Comparison of ENCODE assay signal across 22 cellular contexts in genomic region chr6:30935018-30935417, GRCh38. TPM values are rescaled to one million over a fixed set of nuclear protein-coding genes. Genes with fewer than 3 reads are reported as not detected.
DNase-seq lines count a peak whose midpoint lies in the region; ATAC-seq and TF ChIP-seq lines count a peak whose summit lies in the region.
"Had no signal": no experiment of that assay in that cellular context is flagged by ENCODE, and none has a peak within 500 bp of the region (broad histone marks: within the 10 kb centered on the region; RNA-seq: fewer than 3 reads in every experiment).

No MANE protein-coding gene starts in this region.

- H3K4me3 Mint-ChIP-seq in CD14-positive monocyte, result no peak overlapping the region
- H3K4me3 Mint-ChIP-seq: CD8-positive, alpha-beta memory T cell; naive thymus-derived CD8-positive, alpha-beta T cell had no signal

- H3K36me3 Mint-ChIP-seq in CD14-positive monocyte, result no peaks in the 10 kb centered on the region
- H3K36me3 Mint-ChIP-seq: CD8-positive, alpha-beta memory T cell; naive thymus-derived CD8-positive, alpha-beta T cell had no signal

- H3K56ac ChIP-seq in mesendoderm (ENCODE audit: low read length), result no peak overlapping the region

- H2BK120ac ChIP-seq in mesenchymal stem cell (ENCODE audit: low read depth, low read length), result no peak overlapping the region
- no peak overlapping the region for H2BK120ac ChIP-seq in mesendoderm (ENCODE audit: low read depth, low read length)

- H3K27me3 ChIP-seq in mesenchymal stem cell (ENCODE audit: control insufficient read depth in 1 of 2, insufficient read depth in 1 of 2, low read length in 2 of 2) (peaks cover 0 to 77% of the 10 kb centered on the region in 2 experiments), mesendoderm (ENCODE audit: insufficient read depth, low read length, poor library complexity) (no peaks in the 10 kb centered on the region)
- H3K27me3 ChIP-seq: tibial nerve had no signal

- no peak overlapping the region for H3K14ac ChIP-seq in mesenchymal stem cell (ENCODE audit: low read length in 2 of 2)

- no peak for TF ChIP-seq CTCF in HEK293 (tag by site-specific recombination; IDR thresholded peaks at IDR 0.05)
- TF ChIP-seq CTCF in choroid plexus epithelial cell (conservative IDR thresholded peaks at IDR 0.05; ENCODE audit: low read depth, low read length), result no peak
- no peak for TF ChIP-seq CTCF in CD14-positive monocyte (IDR thresholded peaks at IDR 0.05)

- H3K79me1 ChIP-seq in mesenchymal stem cell (replicated peaks; ENCODE audit: low read length, poor library complexity, severe bottlenecking), result no peaks in the 10 kb centered on the region
- no peaks in the 10 kb centered on the region for H3K79me1 ChIP-seq in mesendoderm (ENCODE audit: low read length)

- H3K4me2 ChIP-seq in mesenchymal stem cell (ENCODE audit: low read length, poor library complexity, severe bottlenecking) (no peak overlapping the region), mesendoderm (ENCODE audit: low read length) (no peak overlapping the region)

- H2BK5ac ChIP-seq in mesenchymal stem cell (ENCODE audit: low read depth, low read length, poor library complexity, severe bottlenecking) (peak overlapping the region; percentile 20), mesendoderm (ENCODE audit: low read length) (no peak overlapping the region)

- H3K27me3 Mint-ChIP-seq in CD14-positive monocyte (ENCODE audit: low read depth in 3 of 3), result peaks cover 9 to 14% (median 10%) of the 10 kb centered on the region in 3 donors

- no peak overlapping the region for H3K4ac ChIP-seq in mesenchymal stem cell (ENCODE audit: low read depth in 1 of 2, low read length in 2 of 2)
- no peak overlapping the region for H3K4ac ChIP-seq in mesendoderm (ENCODE audit: low read depth, low read length)

- no peak overlapping the region for H4K91ac ChIP-seq in mesenchymal stem cell (ENCODE audit: low read length)

- H3K4me1 ChIP-seq in HEK293 (ENCODE audit: control insufficient read depth, insufficient read depth, low read length) (no peaks in the 10 kb centered on the region), mesenchymal stem cell (ENCODE audit: control insufficient read depth, insufficient read depth, low read depth, low read length) (peaks cover 28% of the 10 kb centered on the region), mesendoderm (ENCODE audit: control insufficient read depth, low read depth, low read length) (peaks cover 2% of the 10 kb centered on the region)
- H3K4me1 ChIP-seq: parathyroid adenoma, sigmoid colon, tibial nerve had no signal

- no peak overlapping the region for H3K27ac Mint-ChIP-seq in CD14-positive monocyte
- H3K27ac Mint-ChIP-seq: CD8-positive, alpha-beta memory T cell; naive thymus-derived CD8-positive, alpha-beta T cell had no signal

- H3K23ac ChIP-seq in mesenchymal stem cell (ENCODE audit: low read length in 2 of 2) (no peak overlapping the region), mesendoderm (ENCODE audit: low read length) (no peak overlapping the region)

- CTCF ChIA-PET in HEK293 (lab: Yijun Ruan, JAX), result interaction anchor here (0.8 to 1.7 kb wide), 6 partner anchors 9 to 152 kb away, joined by 3 to 5 read pairs (median 4); no protein-coding TSS in a partner anchor

- H2BK12ac ChIP-seq in mesenchymal stem cell (ENCODE audit: low read length in 2 of 2), result no peak overlapping the region

- no peaks in the 10 kb centered on the region for H3K79me2 ChIP-seq in mesendoderm (ENCODE audit: control insufficient read depth, insufficient read depth, low read length)
- H3K79me2 ChIP-seq: parathyroid adenoma had no signal

- H2BK15ac ChIP-seq in mesenchymal stem cell (ENCODE audit: low read depth, poor library complexity, severe bottlenecking) (no peak overlapping the region), mesendoderm (replicated peaks; ENCODE audit: low read depth) (no peak overlapping the region)

- no peak for ATAC-seq in GM18870 (IDR thresholded peaks at IDR 0.05; ENCODE audit: unreplicated experiment)
- ATAC-seq: naive thymus-derived CD8-positive, alpha-beta T cell had no signal

- no peaks in the 10 kb centered on the region for H3K36me3 ChIP-seq in HEK293 (ENCODE audit: control insufficient read depth in 2 of 2, insufficient read depth in 1 of 2, low read length in 2 of 2)
- H3K36me3 ChIP-seq in mesenchymal stem cell (ENCODE audit: control insufficient read depth in 1 of 2, insufficient read depth in 2 of 2, low read depth in 1 of 2, low read length in 2 of 2), result no peaks in the 10 kb centered on the region
- H3K36me3 ChIP-seq in mesendoderm (ENCODE audit: control insufficient read depth, insufficient read depth, low read length), result no peaks in the 10 kb centered on the region
- H3K36me3 ChIP-seq: sigmoid colon, tibial nerve had no signal

- H3K9ac ChIP-seq in mesenchymal stem cell (ENCODE audit: low read length) (no peak overlapping the region), mesendoderm (ENCODE audit: low read length) (no peak overlapping the region)
- H3K9ac ChIP-seq: parathyroid adenoma had no signal

- H3K27ac ChIP-seq in HEK293 (ENCODE audit: extremely low read depth, low read depth, low read length) (no peak overlapping the region), mesenchymal stem cell (ENCODE audit: low read length, poor library complexity, severe bottlenecking) (no peak overlapping the region), mesendoderm (ENCODE audit: low read depth, low read length) (no peak overlapping the region)
- H3K27ac ChIP-seq: parathyroid adenoma, sigmoid colon, tibial nerve had no signal

- no peak overlapping the region for H3K4me3 ChIP-seq in HEK293 (ENCODE audit: low read depth, low read length)
- no peak overlapping the region for H3K4me3 ChIP-seq in choroid plexus epithelial cell (ENCODE audit: low read depth, low read length)
- H3K4me3 ChIP-seq in mesenchymal stem cell (ENCODE audit: insufficient read depth in 1 of 2, low read depth in 1 of 2, low read length in 2 of 2), result no peak overlapping the region
- H3K4me3 ChIP-seq in mesendoderm (ENCODE audit: low read length), result no peak overlapping the region
- H3K4me3 ChIP-seq: sigmoid colon, tibial nerve had no signal

- H3K9me3 Mint-ChIP-seq in CD14-positive monocyte, result peaks cover 0 to 3% (median 2%) of the 10 kb centered on the region in 7 donors
- H3K9me3 Mint-ChIP-seq: CD8-positive, alpha-beta memory T cell; naive thymus-derived CD8-positive, alpha-beta T cell had no signal

- H3K9me3 ChIP-seq in HEK293 (ENCODE audit: control insufficient read depth, insufficient read depth, low read depth, low read length) (no peaks in the 10 kb centered on the region), mesenchymal stem cell (ENCODE audit: control insufficient read depth, low read length) (no peaks in the 10 kb centered on the region)
- H3K9me3 ChIP-seq: sigmoid colon, tibial nerve had no signal

- intact Hi-C loops in CD14-positive monocyte (cut with micrococcal nuclease), result no loop called here

- POLR2A ChIA-PET in HEK293 (lab: Yijun Ruan, JAX), result interaction anchor here (0.7 kb wide), 1 partner anchor 145 kb away, joined by 3 read pairs; no protein-coding TSS in a partner anchor

- DNase-seq in NCI-H345 treated with DMSO at 0.1 percent for 48 hours (lab: John Stamatoyannopoulos, UW; ENCODE audit: unreplicated experiment) (peak; percentile 8), choroid plexus epithelial cell (ENCODE audit: low read depth) (peak; percentile 73), mesenchymal stem cell (no peak), mesendoderm (no peak), NOMO-1 treated with dmso at 0.1 percent for 144 hours (lab: John Stamatoyannopoulos, UW; ENCODE audit: unreplicated experiment) (no peak), CD14-positive monocyte (ENCODE audit: low spot score) (no peak)
- DNase-seq: activated CD4-positive, alpha-beta T cell treated with anti-CD3 and anti-CD28 coated beads for 48 hours; activated effector memory CD4-positive, alpha-beta T cell treated with Interleukin-2 at 50 U/mL for 16 hours; amygdala; CD8-positive, alpha-beta memory T cell; cerebellar nuclear complex; effector memory CD4-positive, alpha-beta T cell; naive thymus-derived CD8-positive, alpha-beta T cell; sigmoid colon; stimulated activated naive CD4-positive, alpha-beta T cell; SW 1271 had no signal

- 61% methylated on average over 3 of the region's 3 CpGs for WGBS in mesenchymal stem cell
- no CpG with 5 or more reads among the region's 3 CpGs for WGBS in mesendoderm (ENCODE audit: extremely low coverage, insufficient coverage, low lambda C conversion rate)

- H4K8ac ChIP-seq in mesenchymal stem cell (ENCODE audit: low read length) (no peak overlapping the region), mesendoderm (ENCODE audit: low read depth, low read length) (no peak overlapping the region)

- no peak overlapping the region for H3K18ac ChIP-seq in mesenchymal stem cell (ENCODE audit: low read depth in 1 of 2, low read length in 2 of 2)
- no peak overlapping the region for H3K18ac ChIP-seq in mesendoderm (ENCODE audit: low read length)

- no peak overlapping the region for H4K5ac ChIP-seq in mesendoderm (ENCODE audit: low read length)

- H2AK5ac ChIP-seq in mesenchymal stem cell (ENCODE audit: low read length, severe bottlenecking), result no peak overlapping the region
- H2AK5ac ChIP-seq in mesendoderm (ENCODE audit: low read length), result no peak overlapping the region

- H2AFZ ChIP-seq in mesenchymal stem cell (ENCODE audit: low read depth, low read length), result no peak overlapping the region
- H2AFZ ChIP-seq: parathyroid adenoma had no signal

- peaks cover 14% of the 10 kb centered on the region for H3K4me1 Mint-ChIP-seq in CD14-positive monocyte
- H3K4me1 Mint-ChIP-seq: CD8-positive, alpha-beta memory T cell had no signal

TF ChIP-seq in HEK293, 187 proteins besides CTCF, POLR2A, EP300 and RAD21:
- TF ChIP-seq ZNF10 (tag by site-specific recombination; IDR thresholded peaks at IDR 0.05) (0 out of 2 replicates have a peak, but pooled peaks have one; percentile 43), ZNF596 (tag by site-specific recombination; IDR thresholded peaks at IDR 0.05) (no peak)

RNA-seq across cellular contexts. Expression of gene SFTA2, which starts 3.0 kb away (rescaled TPM):
- polyA plus RNA-seq in mesenchymal stem cell (2013, experiment 1 of 2), result not detected
- not detected for polyA plus RNA-seq in mesenchymal stem cell (2013, experiment 2 of 2)
- polyA plus RNA-seq in mesendoderm (2013, experiment 1 of 2), result not detected
- polyA plus RNA-seq in mesendoderm (2013, experiment 2 of 2), result not detected
- not detected for polyA plus RNA-seq in CD14-positive monocyte
- polyA plus RNA-seq: CD8-positive, alpha-beta memory T cell; fibroblast of lung; H1 had no signal

RNA-seq across cellular contexts. Expression of gene MUCL3, which starts 5.8 kb away (rescaled TPM):
- polyA plus RNA-seq in mesenchymal stem cell (2013, experiment 1 of 2), result not detected
- polyA plus RNA-seq in mesenchymal stem cell (2013, experiment 2 of 2), result not detected
- polyA plus RNA-seq in mesendoderm (2013, experiment 1 of 2), result 0.20 TPM
- 0.22 TPM for polyA plus RNA-seq in mesendoderm (2013, experiment 2 of 2)
- polyA plus RNA-seq in CD14-positive monocyte, result not detected
- polyA plus RNA-seq: CD8-positive, alpha-beta memory T cell; fibroblast of lung; naive thymus-derived CD8-positive, alpha-beta T cell had no signal

RNA-seq across cellular contexts. Expression of gene VARS2, which starts 21.0 kb away (rescaled TPM):
- polyA plus RNA-seq in mesenchymal stem cell (2013, experiment 1 of 2), result 5.1 TPM
- 4.7 TPM for polyA plus RNA-seq in mesenchymal stem cell (2013, experiment 2 of 2)
- polyA plus RNA-seq in mesendoderm (2013, experiment 1 of 2), result 12.1 TPM
- polyA plus RNA-seq in mesendoderm (2013, experiment 2 of 2), result 13.9 TPM
- polyA plus RNA-seq in CD14-positive monocyte, result 1 to 10 TPM; 7.6 to 8.1 TPM

RNA-seq across cellular contexts. Expression of gene GTF2H4, which starts 27.0 kb away (rescaled TPM):
- polyA plus RNA-seq in mesenchymal stem cell (2013, experiment 1 of 2), result 23.5 TPM
- polyA plus RNA-seq in mesenchymal stem cell (2013, experiment 2 of 2), result 24.5 TPM
- 43.8 TPM for polyA plus RNA-seq in mesendoderm (2013, experiment 1 of 2)
- polyA plus RNA-seq in mesendoderm (2013, experiment 2 of 2), result 46.5 TPM
- 1 to 10 TPM; 3.6 to 6.0 TPM for polyA plus RNA-seq in CD14-positive monocyte

RNA-seq across cellular contexts. Expression of gene MUC21, which starts 48.5 kb away (rescaled TPM):
- not detected for polyA plus RNA-seq in mesenchymal stem cell (2013, experiment 1 of 2)
- polyA plus RNA-seq in mesenchymal stem cell (2013, experiment 2 of 2), result not detected
- not detected for polyA plus RNA-seq in mesendoderm (2013, experiment 1 of 2)
- polyA plus RNA-seq in mesendoderm (2013, experiment 2 of 2), result not detected
- polyA plus RNA-seq in CD14-positive monocyte, result not detected
- polyA plus RNA-seq: CD8-positive, alpha-beta memory T cell; fibroblast of lung; H1; naive thymus-derived CD8-positive, alpha-beta T cell had no signal

Comparison
In these comparisons a context has a peak if more than half of its experiments do, and no peak if none do; other contexts are left out.
1. DNase-seq: peak in NCI-H345 treated with DMSO at 0.1 percent for 48 hours (single experiment) and choroid plexus epithelial cell (single experiment); none in mesenchymal stem cell (single experiment), mesendoderm (single experiment), NOMO-1 treated with dmso at 0.1 percent for 144 hours (single experiment) and CD14-positive monocyte (single experiment).